15 cellular contexts compared by ENCODE assay signal in genomic region chrX:40061871-40062524, GRCh38. TPM values are rescaled to one million over a fixed set of nuclear protein-coding genes. Genes with fewer than 3 reads are reported as not detected.
DNase-seq lines count a peak whose midpoint lies in the region; ATAC-seq, FAIRE-seq and TF ChIP-seq lines count a peak whose summit lies in the region.
"Had no signal": no experiment of that assay in that cellular context is flagged by ENCODE, and none has a peak within 500 bp of the region (broad histone marks: within the 10 kb centered on the region; RNA-seq: fewer than 3 reads in every experiment).

No MANE protein-coding gene starts in this region.

- H3K4me1 Mint-ChIP-seq in activated CD8-positive, alpha-beta T cell treated with anti-CD3 and anti-CD28 coated beads for 36 hours (ENCODE audit: low read depth), result peaks cover 48% of the 10 kb centered on the region
- H3K4me1 Mint-ChIP-seq: B cell had no signal

- intact Hi-C loops in heart left ventricle (cut with DNase I) (no loop called here), HepG2 (cut with micrococcal nuclease; ENCODE audit: unreplicated experiment) (no loop called here)
- intact Hi-C loops in activated CD8-positive, alpha-beta T cell treated with anti-CD3 and anti-CD28 coated beads for 36 hours (cut with micrococcal nuclease), result no loop called here

- no peak for DNase-seq in cardiac muscle cell (ENCODE audit: low read depth in 1 of 2, low spot score in 1 of 2)
- DNase-seq in heart left ventricle, result no peak
- DNase-seq in activated CD8-positive, alpha-beta T cell treated with anti-CD3 and anti-CD28 coated beads for 36 hours, result peak; percentile 56
- no peak for DNase-seq in HepG2 (ENCODE audit: low spot score)
- DNase-seq in HEK293T (ENCODE audit: extremely low spot score), result no peak
- DNase-seq: NCI-H1417 treated with DMSO at 0.1 percent for 48 hours, NCI-H226, Right ventricle myocardium superior, spleen, T1000 had no signal

- no peak overlapping the region for H3K9ac ChIP-seq in HepG2 (ENCODE audit: insufficient read depth, low read depth, low read length)

- BruUV-seq in HepG2 (replicated peaks; lab: Mats Ljungman, UMichigan), result no TSS peak

- WGBS in heart left ventricle, 4 donors, result 71 to 89% (median 80%) methylated on average over 27 to 30 of the region's 30 CpGs
- WGBS in HepG2 (ENCODE audit: low lambda C conversion rate), result 94% methylated on average over 14 of the region's 30 CpGs

- H3K9me3 ChIP-seq in cardiac muscle cell (ENCODE audit: low read depth), result no peaks in the 10 kb centered on the region
- H3K9me3 ChIP-seq in heart left ventricle, result no peaks in the 10 kb centered on the region
- no peaks in the 10 kb centered on the region for H3K9me3 ChIP-seq in HepG2 (ENCODE audit: low read length)
- H3K9me3 ChIP-seq: spleen had no signal

- POLR2A ChIA-PET in activated CD8-positive, alpha-beta T cell treated with anti-CD3 and anti-CD28 coated beads for 36 hours (lab: Charles Lee), result no interaction called here
- POLR2A ChIA-PET in HepG2 (lab: Yijun Ruan, JAX), result no interaction called here
- POLR2A ChIA-PET in HEK293T (lab: Yijun Ruan, JAX), result no interaction called here

- no peaks in the 10 kb centered on the region for H3K9me3 Mint-ChIP-seq in activated CD8-positive, alpha-beta T cell treated with anti-CD3 and anti-CD28 coated beads for 36 hours

- in situ Hi-C loops in HepG2 (cut with HindIII; ENCODE audit: extremely low pct_ligation_motif_present, low pct_unique_long_range_greater_than_20kb), result no loop called here

- TF ChIP-seq CTCF in cardiac muscle cell (IDR thresholded peaks at IDR 0.05; ENCODE audit: low read depth, low read length), result no peak
- TF ChIP-seq CTCF in heart left ventricle (IDR thresholded peaks at IDR 0.05), result no peak
- TF ChIP-seq CTCF in activated CD8-positive, alpha-beta T cell treated with anti-CD3 and anti-CD28 coated beads for 36 hours (IDR thresholded peaks at IDR 0.05), result no peak
- no peak for TF ChIP-seq CTCF in HepG2 (CRISPR knock-in tag; IDR thresholded peaks at IDR 0.05)

- H3K4me2 ChIP-seq in HepG2 (ENCODE audit: low read depth, low read length), result no peak overlapping the region

- no peak for TF ChIP-seq RAD21 in HepG2 (CRISPR knock-in tag; IDR thresholded peaks at IDR 0.05)

- H3K27ac Mint-ChIP-seq in activated CD8-positive, alpha-beta T cell treated with anti-CD3 and anti-CD28 coated beads for 36 hours, result peak overlapping the region; percentile 86
- H3K27ac Mint-ChIP-seq: B cell had no signal

- ATAC-seq in heart left ventricle (no peak), HepG2 (no peak), HG03175 (IDR thresholded peaks at IDR 0.05; ENCODE audit: unreplicated experiment) (no peak), GM18858 (IDR thresholded peaks at IDR 0.05; ENCODE audit: unreplicated experiment) (no peak)
- ATAC-seq in activated CD8-positive, alpha-beta T cell treated with anti-CD3 and anti-CD28 coated beads for 36 hours, result peak; percentile 72

- CTCF ChIA-PET in activated CD8-positive, alpha-beta T cell treated with anti-CD3 and anti-CD28 coated beads for 36 hours (lab: Charles Lee), result interaction anchor here (1.0 kb wide), 1 partner anchor 91 kb away, joined by 3 read pairs; no protein-coding TSS in a partner anchor
- CTCF ChIA-PET in HepG2 (lab: Yijun Ruan, JAX; ENCODE audit: low intra/inter-chr PET ratio, low total read pairs), result no interaction called here
- CTCF ChIA-PET in HEK293T (lab: Yijun Ruan, JAX), result no interaction called here

- H3K4me1 ChIP-seq in cardiac muscle cell (ENCODE audit: low read depth), result no peaks in the 10 kb centered on the region
- no peaks in the 10 kb centered on the region for H3K4me1 ChIP-seq in heart left ventricle
- peaks cover 9% of the 10 kb centered on the region for H3K4me1 ChIP-seq in HepG2 (ENCODE audit: insufficient read depth, low read length)

- H3K36me3 ChIP-seq in cardiac muscle cell, result peaks cover 29% of the 10 kb centered on the region
- H3K36me3 ChIP-seq in heart left ventricle, result peaks cover 0 to 62% (median 33%) of the 10 kb centered on the region in 9 donors
- H3K36me3 ChIP-seq in HepG2 (replicated peaks in 1 of 2; ENCODE audit: control insufficient read depth in 1 of 2, insufficient read depth in 2 of 2, low read length in 2 of 2), result peaks cover 10 to 51% of the 10 kb centered on the region in 2 experiments

- H3K36me3 Mint-ChIP-seq in activated CD8-positive, alpha-beta T cell treated with anti-CD3 and anti-CD28 coated beads for 36 hours (ENCODE audit: low read depth), result peaks cover 42% of the 10 kb centered on the region

- H2AFZ ChIP-seq in HepG2 (ENCODE audit: low read length), result no peak overlapping the region

- no peak overlapping the region for H3K4me3 Mint-ChIP-seq in activated CD8-positive, alpha-beta T cell treated with anti-CD3 and anti-CD28 coated beads for 36 hours
- H3K4me3 Mint-ChIP-seq: B cell had no signal

- H3K27ac ChIP-seq in cardiac muscle cell, result peak overlapping the region; percentile 10
- peak overlapping the region in 1 of 12 donors; percentile 64 for H3K27ac ChIP-seq in heart left ventricle
- H3K27ac ChIP-seq in HepG2 (ENCODE audit: extremely low read length, insufficient read depth, low read length), result no peak overlapping the region
- H3K27ac ChIP-seq: spleen had no signal

- no peaks in the 10 kb centered on the region for H3K79me2 ChIP-seq in HepG2 (ENCODE audit: insufficient read depth, low read length)

- H3K27me3 ChIP-seq in cardiac muscle cell (no peaks in the 10 kb centered on the region), heart left ventricle (peaks cover 0 to 5% (median 0%) of the 10 kb centered on the region in 9 donors), HepG2 (ENCODE audit: control insufficient read depth in 1 of 2, insufficient read depth in 2 of 2, low read length in 2 of 2) (no peaks in the 10 kb centered on the region)
- H3K27me3 ChIP-seq: spleen had no signal

- TF ChIP-seq POLR2A in heart left ventricle (IDR thresholded peaks at IDR 0.05), result no peak
- TF ChIP-seq POLR2A in HepG2 (IDR thresholded peaks at IDR 0.05; ENCODE audit: insufficient read depth in 1 of 2, low read depth in 2 of 2, low read length in 2 of 2), result no peak

- H3K4me3 ChIP-seq in cardiac muscle cell (no peak overlapping the region), heart left ventricle (no peak overlapping the region), HepG2 (replicated peaks in 1 of 3; ENCODE audit: insufficient read depth in 1 of 3, low read depth in 2 of 3, low read length in 3 of 3) (no peak overlapping the region)
- H3K4me3 ChIP-seq: dorsolateral prefrontal cortex, spleen had no signal

- no peaks in the 10 kb centered on the region for H3K27me3 Mint-ChIP-seq in activated CD8-positive, alpha-beta T cell treated with anti-CD3 and anti-CD28 coated beads for 36 hours
- H3K27me3 Mint-ChIP-seq: B cell, brain had no signal

- FAIRE-seq in HepG2 (lab: Jason Lieb, UNC), result no peak

- TF ChIP-seq EP300 in HepG2 (IDR thresholded peaks at IDR 0.05; ENCODE audit: low read depth in 2 of 2, low read length in 2 of 2), result no peak
- no peak for TF ChIP-seq EP300 in HepG2 (CRISPR knock-in tag; IDR thresholded peaks at IDR 0.05; ENCODE audit: borderline replicate concordance)

- 0 out of 2 replicates have a peak, but pooled peaks cover 4% of the 10 kb centered on the region for H4K20me1 ChIP-seq in HepG2 (ENCODE audit: insufficient read depth, low read length)

TF ChIP-seq in HepG2, 621 proteins besides CTCF, POLR2A, EP300 and RAD21:
- TF ChIP-seq REXO4 (CRISPR knock-in tag; IDR thresholded peaks at IDR 0.05; ENCODE audit: borderline replicate concordance) (no peak), AGO2 (optimal IDR thresholded peaks at IDR 0.05; ENCODE audit: low read depth, low read length) (peak; percentile 18), ZNF17 (CRISPR knock-in tag; IDR thresholded peaks at IDR 0.05) (no peak)

TF ChIP-seq in HEK293T, 16 proteins besides CTCF, POLR2A, EP300 and RAD21:
- TF ChIP-seq ZNF384 (IDR thresholded peaks at IDR 0.05) (no peak), NFRKB (IDR thresholded peaks at IDR 0.05) (no peak), LEF1 (IDR thresholded peaks at IDR 0.05; ENCODE audit: borderline replicate concordance) (no peak), HDGF (IDR thresholded peaks at IDR 0.05; ENCODE audit: borderline replicate concordance) (no peak), FOXK2 (IDR thresholded peaks at IDR 0.05) (no peak), ARNT (IDR thresholded peaks at IDR 0.05) (no peak), BHLHE40 (IDR thresholded peaks at IDR 0.05; ENCODE audit: borderline replicate concordance) (no peak), FOXM1 (IDR thresholded peaks at IDR 0.05; ENCODE audit: borderline replicate concordance) (no peak)

RNA-seq across cellular contexts. Expression of gene BCOR, which starts 35.8 kb away (rescaled TPM):
- 56.3 and 90.5 TPM in 2 replicates for total RNA-seq in cardiac muscle cell
- polyA plus RNA-seq in cardiac muscle cell, result 30.0 and 43.1 TPM in 2 replicates
- 10 to 100 TPM; 11.3 to 40.1 (median 19.5) TPM for total RNA-seq in heart left ventricle
- 10 to 100 TPM in 1 of 2 donors, 1 to 10 TPM in 1; 6.7 to 15.5 TPM for polyA plus RNA-seq in heart left ventricle
- 10 to 100 TPM; 38.3 to 39.6 TPM for total RNA-seq in activated CD8-positive, alpha-beta T cell treated with anti-CD3 and anti-CD28 coated beads for 36 hours
- 15.2 and 18.6 TPM in 2 replicates for total RNA-seq in HepG2 (2016; rRNA removed; fragmentation: Illumina TruSeq; extraction: Trizol)
- total RNA-seq in HepG2 (2016; cell fraction: cytosol; rRNA removed; fragmentation: Illumina TruSeq; extraction: Trizol; ENCODE audit: low read depth), result 3.2 and 4.8 TPM in 2 replicates
- 13.9 and 15.9 TPM in 2 replicates for total RNA-seq in HepG2 (2016; cell fraction: insoluble cytoplasmic fraction; rRNA removed; fragmentation: Illumina TruSeq; extraction: Trizol)
- total RNA-seq in HepG2 (2016; cell fraction: membrane; rRNA removed; fragmentation: Illumina TruSeq; extraction: Trizol), result 7.4 and 7.6 TPM in 2 replicates
- total RNA-seq in HepG2 (2016; cell fraction: nucleus; rRNA removed; fragmentation: Illumina TruSeq; extraction: Trizol), result 18.8 and 25.8 TPM in 2 replicates
- polyA plus RNA-seq in HepG2 (2011; rRNA removed), result 14.3 and 15.2 TPM in 2 replicates
- 11.5 and 13.8 TPM in 2 replicates for polyA plus RNA-seq in HepG2 (2011; cell fraction: cytosol; rRNA removed)
- 30.4 and 30.6 TPM in 2 replicates for polyA plus RNA-seq in HepG2 (2011; cell fraction: nucleus; rRNA removed)
- 27.3 and 29.3 TPM in 2 replicates for polyA plus RNA-seq in HepG2 (2012)
- 1.2 and 1.3 TPM in 2 replicates for polyA plus RNA-seq in HepG2 (2016; cell fraction: cytosol; fragmentation: Illumina TruSeq; extraction: Trizol; ENCODE audit: low read depth)
- polyA plus RNA-seq in HepG2 (2016; cell fraction: insoluble cytoplasmic fraction; fragmentation: Illumina TruSeq; extraction: Trizol; ENCODE audit: low read depth), result 17.4 and 18.4 TPM in 2 replicates
- polyA plus RNA-seq in HepG2 (2016; cell fraction: membrane; fragmentation: Illumina TruSeq; extraction: Trizol; ENCODE audit: low read depth), result 1.3 and 1.9 TPM in 2 replicates
- polyA plus RNA-seq in HepG2 (2016; cell fraction: nucleus; fragmentation: Illumina TruSeq; extraction: Trizol; ENCODE audit: insufficient read depth, low read depth), result 27.4 and 28.9 TPM in 2 replicates
- 18.3 and 32.5 TPM in 2 replicates for polyA minus RNA-seq in HepG2 (2011; rRNA and poly(A)+ RNA removed; ENCODE audit: low replicate concordance)
- polyA minus RNA-seq in HepG2 (2011; cell fraction: cytosol; rRNA and poly(A)+ RNA removed), result 40.3 and 40.4 TPM in 2 replicates
- 31.8 TPM in 2 replicates for polyA minus RNA-seq in HepG2 (2011; cell fraction: nucleus; rRNA and poly(A)+ RNA removed)
